ENCODE assay signal across 19 cellular contexts in genomic region chr2:149872041-149872440, GRCh38.
A peak's percentile ranks its signal among the peaks of the same experiment; 100 is the strongest.
DNase-seq lines count a peak whose midpoint lies in the region; ATAC-seq and FAIRE-seq lines count a peak whose summit lies in the region.
"Had no signal": no experiment of that assay in that cellular context is flagged by ENCODE, and none has a peak within 500 bp of the region (broad histone marks: within the 10 kb centered on the region; RNA-seq: fewer than 3 reads in every experiment).

No MANE protein-coding gene starts in this region.

- peak; percentile 23 for DNase-seq in amniotic epithelial cell (ENCODE audit: low read depth)
- DNase-seq in fibroblast of peridontal ligament (ENCODE audit: extremely low read depth): peak; percentile 90
- peak; percentile 57 for DNase-seq in stromal cell of bone marrow (ENCODE audit: low read depth)
- DNase-seq: ACHN; AML-193; Caco-2; CD4-positive, alpha-beta T cell; GF-D8; GOT3; H9; IMR-90 had no signal

- no peak for ATAC-seq in HG02938 (IDR thresholded peaks at IDR 0.05; ENCODE audit: unreplicated experiment)
- no peak for ATAC-seq in HG02759 (IDR thresholded peaks at IDR 0.05; ENCODE audit: unreplicated experiment)
- ATAC-seq in GM19035 (IDR thresholded peaks at IDR 0.05; ENCODE audit: unreplicated experiment): no peak
- ATAC-seq: K562 had no signal

- FAIRE-seq in G401.6 (lab: Jason Lieb, UNC): peak; percentile 82
- FAIRE-seq: A204.1, D721Med, GM19239, K562 had no signal

Comparison
In these comparisons a context has a peak if more than half of its experiments do, and no peak if none do; other contexts are left out.
1. DNase-seq: peak in every context shown above with its lines; median percentile 90 in fibroblast of peridontal ligament; 57 in stromal cell of bone marrow; 23 in amniotic epithelial cell.